Comparison of ENCODE assay signal across 1 cellular context in the genomic region with DNA sequence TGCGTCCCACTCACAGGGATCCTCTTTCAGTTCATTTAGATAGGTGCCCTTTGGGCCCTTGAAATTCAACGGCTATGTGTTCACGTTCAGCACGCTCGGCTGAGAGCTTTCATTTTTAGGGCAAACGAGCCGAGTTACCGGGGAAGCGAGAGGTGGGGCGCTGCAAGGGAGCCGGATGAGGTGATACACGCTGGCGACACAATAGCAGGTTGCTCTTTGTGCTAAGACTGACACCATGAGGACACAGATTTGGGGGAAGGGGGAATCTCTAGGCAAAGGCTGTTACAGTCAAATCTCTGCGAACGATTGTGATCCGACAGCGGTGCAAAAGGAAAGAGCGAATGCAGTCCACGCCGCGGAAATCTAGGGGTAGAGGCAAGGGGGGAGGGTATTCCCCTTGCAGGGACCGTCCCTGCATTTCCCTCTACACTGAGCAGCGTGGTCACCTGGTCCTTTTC.
TF ChIP-seq lines count a peak whose summit lies in the region.

No MANE protein-coding gene starts in this region.

TF ChIP-seq in endothelial cell of umbilical vein, 7 proteins besides CTCF, POLR2A, EP300 and RAD21 (continued from another document):
- TF ChIP-seq, protein P1, sequence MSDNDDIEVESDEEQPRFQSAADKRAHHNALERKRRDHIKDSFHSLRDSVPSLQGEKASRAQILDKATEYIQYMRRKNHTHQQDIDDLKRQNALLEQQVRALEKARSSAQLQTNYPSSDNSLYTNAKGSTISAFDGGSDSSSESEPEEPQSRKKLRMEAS (IDR thresholded peaks at IDR 0.05; ENCODE audit: insufficient read depth, insufficient read length) = no peak
